8 cellular contexts compared by ENCODE assay signal in genomic region chr16:89395150-89396142, GRCh38.
DNase-seq lines count a peak whose midpoint lies in the region; ATAC-seq and TF ChIP-seq lines count a peak whose summit lies in the region.

No MANE protein-coding gene starts in this region.

- TF ChIP-seq CTCF in Calu3 (IDR thresholded peaks at IDR 0.05; ENCODE audit: unreplicated experiment), result no peak

- H3K36me3 ChIP-seq in muscle layer of duodenum (ENCODE audit: control insufficient read depth in 1 of 2, insufficient read depth in 2 of 2, low read length in 2 of 2), result no peaks in the 10 kb centered on the region

- H3K4me3 ChIP-seq in muscle layer of duodenum (ENCODE audit: low read depth in 1 of 2, low read length in 2 of 2), result peak overlapping the region in 1 of 2 donors; percentile 37

- intact Hi-C loops in Calu3 (cut with micrococcal nuclease; ENCODE audit: unreplicated experiment), result no loop called here

- H3K9me3 ChIP-seq in muscle layer of duodenum (ENCODE audit: control insufficient read depth in 1 of 2, low read length in 2 of 2), result no peaks in the 10 kb centered on the region

- CTCF ChIA-PET in Calu3 (lab: Charles Lee), result interaction anchor here (1.8 kb wide), 1 partner anchor 12 kb away, joined by 9 read pairs; no protein-coding TSS in a partner anchor

- H3K27me3 ChIP-seq in muscle layer of duodenum (ENCODE audit: low read depth, low read length), result no peaks in the 10 kb centered on the region

- H3K4me3 Mint-ChIP-seq in Calu3 (ENCODE audit: low read depth, unreplicated experiment), result peak overlapping the region; percentile 22

- peaks cover 38% of the 10 kb centered on the region for H3K4me1 Mint-ChIP-seq in Calu3 (ENCODE audit: low read depth, unreplicated experiment)

- ATAC-seq in GM19395 (IDR thresholded peaks at IDR 0.05; ENCODE audit: unreplicated experiment) (no peak), HG02610 (IDR thresholded peaks at IDR 0.05; ENCODE audit: unreplicated experiment) (no peak), HG02571 (IDR thresholded peaks at IDR 0.05; ENCODE audit: unreplicated experiment) (no peak), GM19452 (IDR thresholded peaks at IDR 0.05; ENCODE audit: unreplicated experiment) (no peak)

- no peaks in the 10 kb centered on the region for H3K27me3 Mint-ChIP-seq in Calu3 (ENCODE audit: unreplicated experiment)

- peaks cover 9 to 28% of the 10 kb centered on the region in 2 donors for H3K4me1 ChIP-seq in muscle layer of duodenum (ENCODE audit: control insufficient read depth in 1 of 2, insufficient read depth in 2 of 2, low read length in 2 of 2)

- H3K27ac ChIP-seq in muscle layer of duodenum (ENCODE audit: low read length), result peak overlapping the region; percentile 32

- no peaks in the 10 kb centered on the region for H3K9me3 Mint-ChIP-seq in Calu3 (ENCODE audit: low read depth, unreplicated experiment)

- BruUV-seq in Calu3 (replicated peaks; lab: Mats Ljungman, UMichigan), result no TSS peak

- peak overlapping the region; percentile 55 for H3K27ac Mint-ChIP-seq in Calu3 (ENCODE audit: unreplicated experiment)

- H3K36me3 Mint-ChIP-seq in Calu3 (ENCODE audit: insufficient read depth, unreplicated experiment), result peaks cover 57% of the 10 kb centered on the region

- DNase-seq in Calu3, result peak; percentile 77
- DNase-seq in NCI-H524 (lab: John Stamatoyannopoulos, UW), result peak; percentile 77 to 88
- peak; percentile 98 for DNase-seq in epidermal melanocyte (ENCODE audit: insufficient read length, low spot score)
